In the genomic region with DNA sequence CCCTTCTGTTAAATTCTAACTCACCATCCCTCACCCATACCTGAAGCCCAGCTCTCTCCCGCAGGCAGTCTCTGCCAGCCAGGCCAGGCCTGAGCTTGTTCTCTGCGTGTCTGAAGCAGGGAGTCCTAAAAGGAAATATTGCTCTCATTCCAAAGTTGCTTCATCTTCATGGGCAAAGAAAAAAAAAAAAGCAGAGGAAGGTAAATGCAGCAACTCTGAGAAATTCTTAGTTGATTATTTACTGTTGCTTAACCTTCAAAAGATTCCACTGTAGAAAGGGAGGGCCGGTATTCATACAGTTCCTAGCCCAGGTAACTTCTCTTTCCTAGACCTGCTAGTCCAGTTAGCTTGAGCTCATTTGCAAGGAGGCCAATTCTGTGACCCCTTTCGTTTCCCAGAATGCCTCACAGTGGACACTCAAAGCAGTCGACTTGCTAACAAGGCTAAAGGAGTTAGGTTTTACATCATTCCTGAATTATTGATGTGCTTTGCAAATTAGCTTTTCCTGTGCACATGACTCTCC, we compare ENCODE assay signal across 12 cellular contexts.
DNase-seq lines count a peak whose midpoint lies in the region; ATAC-seq, FAIRE-seq and TF ChIP-seq lines count a peak whose summit lies in the region.
"Had no signal": no experiment of that assay in that cellular context is flagged by ENCODE, and none has a peak within 500 bp of the region (broad histone marks: within the 10 kb centered on the region; RNA-seq: fewer than 3 reads in every experiment).

No MANE protein-coding gene starts in this region.

- in situ Hi-C loops in K562 (cut with MboI), result no loop called here
- in situ Hi-C loops in transverse colon (cut with MboI; ENCODE audit: low pct_ligation_motif_present in 1 of 4, low pct_unique_long_range_greater_than_20kb in 1 of 4, low sequenced_read_pairs in 3 of 4), result no loop called here

- H3K4me3 ChIP-seq in K562, result no peak overlapping the region
- H3K4me3 ChIP-seq in keratinocyte (ENCODE audit: control insufficient read depth in 2 of 3, extremely low read depth in 1 of 3, insufficient read depth in 2 of 3, low read depth in 1 of 3, low read length in 3 of 3), result peak overlapping the region in 1 of 3 experiments; percentile 11
- H3K4me3 ChIP-seq in pancreas, result no peak overlapping the region
- H3K4me3 ChIP-seq in transverse colon, result no peak overlapping the region

- H3K27ac ChIP-seq in K562 (ENCODE audit: extremely low read depth, low read depth, low read length) (no peak overlapping the region), keratinocyte (ENCODE audit: control insufficient read depth, insufficient read depth, low read length) (peak overlapping the region; percentile 89), pancreas (peak overlapping the region in 2 of 4 donors; percentile 35 to 53), transverse colon (peak overlapping the region in 2 of 4 donors; percentile 12 to 25)

- no peak for TF ChIP-seq RAD21 in K562 (CRISPR knock-in tag; conservative IDR thresholded peaks at IDR 0.05 in 1 of 2, IDR thresholded peaks at IDR 0.05 in 1 of 2)

- H3K9ac ChIP-seq in K562 (ENCODE audit: insufficient read depth in 1 of 2, low read depth in 2 of 2, low read length in 2 of 2), result no peak overlapping the region
- H3K9ac ChIP-seq in keratinocyte (ENCODE audit: control insufficient read depth, extremely low read depth, insufficient read depth, low read length), result peak overlapping the region; percentile 69

- peak overlapping the region; percentile 38; the same call in 1 of the 2 replicates for H2AFZ ChIP-seq in K562 (ENCODE audit: low read depth, low read length)
- H2AFZ ChIP-seq in keratinocyte (ENCODE audit: control insufficient read depth, low read length), result peak overlapping the region; percentile 58

- H3K27me3 ChIP-seq in K562 (ENCODE audit: control insufficient read depth in 2 of 2, insufficient read depth in 2 of 2, low read length in 2 of 2) (no peaks in the 10 kb centered on the region), keratinocyte (ENCODE audit: control insufficient read depth, extremely low read depth, insufficient read depth, low read length) (no peaks in the 10 kb centered on the region), pancreas (no peaks in the 10 kb centered on the region), transverse colon (no peaks in the 10 kb centered on the region)

- H3K9me1 ChIP-seq in K562 (ENCODE audit: control insufficient read depth, insufficient read depth, low read length) (no peaks in the 10 kb centered on the region), keratinocyte (ENCODE audit: control insufficient read depth, extremely low read depth, insufficient read depth, low read length) (no peaks in the 10 kb centered on the region)

- FAIRE-seq in GM18507 (lab: Jason Lieb, UNC) (peak; percentile 47), K562 (lab: Jason Lieb, UNC) (no peak), keratinocyte (lab: Jason Lieb, UNC) (no peak), pancreas (lab: Jason Lieb, UNC) (no peak)

- TF ChIP-seq CTCF in K562 (IDR thresholded peaks at IDR 0.05 in 2 of 3, conservative IDR thresholded peaks at IDR 0.05 in 1 of 3; ENCODE audit: insufficient read depth in 2 of 3, low read depth in 1 of 3, low read length in 3 of 3) (no peak), keratinocyte (optimal IDR thresholded peaks at IDR 0.05 in 1 of 3, IDR thresholded peaks at IDR 0.05 in 1 of 3, conservative IDR thresholded peaks at IDR 0.05 in 1 of 3; ENCODE audit: extremely low read depth in 1 of 3, insufficient read depth in 2 of 3, low read length in 3 of 3) (no peak), pancreas (IDR thresholded peaks at IDR 0.05) (no peak), transverse colon (IDR thresholded peaks at IDR 0.05) (no peak)

- CTCF ChIA-PET in K562 (lab: Yijun Ruan, JAX; ENCODE audit: low intra/inter-chr PET ratio), result no interaction called here

- no peaks in the 10 kb centered on the region; a peak in 3 of 5 replicates for H3K4me1 ChIP-seq in K562 (replicated peaks in 1 of 2; ENCODE audit: control insufficient read depth in 2 of 2, insufficient read depth in 2 of 2, low read length in 2 of 2)
- H3K4me1 ChIP-seq in keratinocyte (ENCODE audit: control insufficient read depth, extremely low read depth, insufficient read depth, low read length), result peaks cover 28% of the 10 kb centered on the region
- H3K4me1 ChIP-seq in pancreas, result peaks cover 0 to 6% (median 4%) of the 10 kb centered on the region in 3 donors
- peaks cover 9 to 20% (median 15%) of the 10 kb centered on the region in 4 donors for H3K4me1 ChIP-seq in transverse colon

- H3K9me3 ChIP-seq in K562 (replicated peaks; ENCODE audit: control insufficient read depth, insufficient read depth, low read depth, low read length) (no peaks in the 10 kb centered on the region), keratinocyte (ENCODE audit: control insufficient read depth, low read depth, low read length) (no peaks in the 10 kb centered on the region), pancreas (no peaks in the 10 kb centered on the region), transverse colon (no peaks in the 10 kb centered on the region)

- WGBS in K562 (ENCODE audit: insufficient coverage, low coverage, missing lambda C conversion rate), result 52% methylated on average over 5 of the region's 5 CpGs
- 27 to 32% methylated on average over 5 of the region's 5 CpGs for WGBS in pancreas, 2 donors
- 0 to 47% methylated on average over 2 to 5 of the region's 5 CpGs for WGBS in transverse colon (ENCODE audit: low coverage in 1 of 2), 2 donors

- H3K79me2 ChIP-seq in K562 (ENCODE audit: control insufficient read depth, insufficient read depth, low read length), result no peaks in the 10 kb centered on the region
- H3K79me2 ChIP-seq in keratinocyte (ENCODE audit: control insufficient read depth, insufficient read depth, low read length), result no peaks in the 10 kb centered on the region

- no peak overlapping the region for H3K4me2 ChIP-seq in K562 (ENCODE audit: insufficient read depth, low read length)
- H3K4me2 ChIP-seq in keratinocyte (ENCODE audit: control insufficient read depth, extremely low read depth, insufficient read depth, low read depth, low read length), result peak overlapping the region; percentile 80

- TF ChIP-seq POLR2A in K562 (conservative IDR thresholded peaks at IDR 0.05) (no peak), transverse colon (IDR thresholded peaks at IDR 0.05) (no peak)

- POLR2A ChIA-PET in K562 (lab: Yijun Ruan, JAX), result interaction anchor here (0.6 to 1.3 kb wide), 2 partner anchors 16 to 250 kb away, joined by 3 to 4 read pairs; no protein-coding TSS in a partner anchor

- TF ChIP-seq EP300 in K562 (IDR thresholded peaks at IDR 0.05; ENCODE audit: low read length) (no peak), transverse colon (IDR thresholded peaks at IDR 0.05; ENCODE audit: low read depth) (no peak)

- intact Hi-C loops in K562 (cut with micrococcal nuclease) (no loop called here), pancreas (cut with DNase I) (no loop called here), transverse colon (cut with DNase I; ENCODE audit: low total_unique reads) (no loop called here)

- ATAC-seq in K562, result no peak
- peak; percentile 69 to 79 (median 77) for ATAC-seq in pancreas
- ATAC-seq in GM19324 (IDR thresholded peaks at IDR 0.05; ENCODE audit: low FRiP score, unreplicated experiment), result no peak
- ATAC-seq: PC-3 had no signal

- dilution Hi-C loops in keratinocyte (cut with MboI; ENCODE audit: extremely low pct_ligation_motif_present, low sequenced_read_pairs), result no loop called here

- no TSS peak for BruUV-seq in K562 (replicated peaks; lab: Mats Ljungman, UMichigan)

- H3K36me3 ChIP-seq in K562 (ENCODE audit: control insufficient read depth, insufficient read depth, low read length) (no peaks in the 10 kb centered on the region), keratinocyte (ENCODE audit: control insufficient read depth in 2 of 2, extremely low read depth in 1 of 2, insufficient read depth in 2 of 2, low read length in 2 of 2) (no peaks in the 10 kb centered on the region), pancreas (no peaks in the 10 kb centered on the region), transverse colon (no peaks in the 10 kb centered on the region)

- H4K20me1 ChIP-seq in K562 (replicated peaks; ENCODE audit: control insufficient read depth, insufficient read depth, low read length) (no peaks in the 10 kb centered on the region), keratinocyte (ENCODE audit: control insufficient read depth, extremely low read depth, insufficient read depth, low read length) (no peaks in the 10 kb centered on the region)

- DNase-seq in GM18507 (ENCODE audit: extremely low spot score, insufficient read length, low read depth) (no peak), K562 (ENCODE audit: extremely low read depth in 1 of 4, low spot score in 3 of 4) (no peak), keratinocyte (ENCODE audit: low read depth, low spot score) (peak; percentile 92), pancreas (peak in 3 of 6 donors; percentile 16 to 40 (median 34)), OCI-M1 (lab: John Stamatoyannopoulos, UW) (no peak), transverse colon (no peak), NCI-H2227 treated with DMSO at 0.1 percent for 48 hours (lab: John Stamatoyannopoulos, UW) (no peak)
- DNase-seq: activated CD4-positive, alpha-beta memory T cell treated with anti-CD3 and anti-CD28 coated beads for 36 hours; activated gamma-delta T cell treated with Interleukin-2 at 50 U/mL for 16 hours; NCI-H2081 had no signal

TF ChIP-seq in K562, 482 proteins besides CTCF, POLR2A, EP300 and RAD21:
- TF ChIP-seq ZNF785 (CRISPR knock-in tag; IDR thresholded peaks at IDR 0.05) (no peak), TAF7 (tag; IDR thresholded peaks at IDR 0.05) (no peak), HMBOX1 (IDR thresholded peaks at IDR 0.05) (0 out of 2 replicates have a peak, but pooled peaks have one; percentile 11), NELFE (IDR thresholded peaks at IDR 0.05; ENCODE audit: insufficient read depth, insufficient read length) (no peak)
- TF ChIP-seq, protein P1, sequence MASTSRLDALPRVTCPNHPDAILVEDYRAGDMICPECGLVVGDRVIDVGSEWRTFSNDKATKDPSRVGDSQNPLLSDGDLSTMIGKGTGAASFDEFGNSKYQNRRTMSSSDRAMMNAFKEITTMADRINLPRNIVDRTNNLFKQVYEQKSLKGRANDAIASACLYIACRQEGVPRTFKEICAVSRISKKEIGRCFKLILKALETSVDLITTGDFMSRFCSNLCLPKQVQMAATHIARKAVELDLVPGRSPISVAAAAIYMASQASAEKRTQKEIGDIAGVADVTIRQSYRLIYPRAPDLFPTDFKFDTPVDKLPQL (IDR thresholded peaks at IDR 0.05; ENCODE audit: extremely low read depth, insufficient read length), result no peak
TF ChIP-seq in K562: peak in this region for 1.

Comparison
In these comparisons a context has a peak if more than half of its experiments do, and no peak if none do; other contexts are left out.
1. ATAC-seq: peak in pancreas (4 of 4); none in K562 (single experiment) and GM19324 (single experiment).